1 cellular context compared by ENCODE assay signal in the genomic region with DNA sequence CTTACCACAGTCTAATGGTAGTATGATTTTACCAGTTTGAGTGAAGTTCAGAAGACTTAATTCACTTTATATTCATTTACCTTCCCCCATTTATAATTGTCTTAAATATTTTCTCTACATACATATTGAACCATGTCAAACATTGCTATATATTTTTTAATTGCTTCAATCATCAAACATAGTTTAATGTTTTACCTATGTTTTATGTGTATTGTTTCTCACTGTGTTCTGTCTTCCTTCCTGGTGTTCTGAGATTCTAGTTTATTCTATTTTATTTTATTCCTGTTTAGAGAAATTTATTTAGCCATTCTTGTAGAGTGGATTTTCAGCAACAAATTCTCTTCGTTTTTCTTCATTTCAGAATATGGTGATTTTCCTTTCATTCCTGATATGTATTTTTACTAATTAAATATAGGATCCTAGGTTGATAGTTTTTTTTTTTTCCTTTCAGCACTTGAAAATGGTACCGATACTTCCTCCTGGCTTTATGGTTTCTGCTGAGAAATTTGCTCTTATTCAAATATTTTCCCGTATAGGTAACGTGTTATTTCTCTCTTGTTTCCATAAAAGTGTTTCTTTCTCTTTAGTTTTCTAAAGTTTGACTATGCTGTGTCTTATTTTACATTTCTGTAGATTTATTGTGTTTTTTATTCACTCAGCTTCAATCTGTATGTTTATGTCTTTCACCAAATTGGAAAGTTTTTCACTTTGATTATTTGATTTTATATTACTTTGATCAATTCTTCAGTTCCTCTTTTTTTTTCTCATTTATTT.
TF ChIP-seq lines count a peak whose summit lies in the region.

No MANE protein-coding gene starts in this region.

TF ChIP-seq in A549, 52 proteins besides CTCF, POLR2A, EP300 and RAD21 (continued from another document):
- TF ChIP-seq, protein P1, sequence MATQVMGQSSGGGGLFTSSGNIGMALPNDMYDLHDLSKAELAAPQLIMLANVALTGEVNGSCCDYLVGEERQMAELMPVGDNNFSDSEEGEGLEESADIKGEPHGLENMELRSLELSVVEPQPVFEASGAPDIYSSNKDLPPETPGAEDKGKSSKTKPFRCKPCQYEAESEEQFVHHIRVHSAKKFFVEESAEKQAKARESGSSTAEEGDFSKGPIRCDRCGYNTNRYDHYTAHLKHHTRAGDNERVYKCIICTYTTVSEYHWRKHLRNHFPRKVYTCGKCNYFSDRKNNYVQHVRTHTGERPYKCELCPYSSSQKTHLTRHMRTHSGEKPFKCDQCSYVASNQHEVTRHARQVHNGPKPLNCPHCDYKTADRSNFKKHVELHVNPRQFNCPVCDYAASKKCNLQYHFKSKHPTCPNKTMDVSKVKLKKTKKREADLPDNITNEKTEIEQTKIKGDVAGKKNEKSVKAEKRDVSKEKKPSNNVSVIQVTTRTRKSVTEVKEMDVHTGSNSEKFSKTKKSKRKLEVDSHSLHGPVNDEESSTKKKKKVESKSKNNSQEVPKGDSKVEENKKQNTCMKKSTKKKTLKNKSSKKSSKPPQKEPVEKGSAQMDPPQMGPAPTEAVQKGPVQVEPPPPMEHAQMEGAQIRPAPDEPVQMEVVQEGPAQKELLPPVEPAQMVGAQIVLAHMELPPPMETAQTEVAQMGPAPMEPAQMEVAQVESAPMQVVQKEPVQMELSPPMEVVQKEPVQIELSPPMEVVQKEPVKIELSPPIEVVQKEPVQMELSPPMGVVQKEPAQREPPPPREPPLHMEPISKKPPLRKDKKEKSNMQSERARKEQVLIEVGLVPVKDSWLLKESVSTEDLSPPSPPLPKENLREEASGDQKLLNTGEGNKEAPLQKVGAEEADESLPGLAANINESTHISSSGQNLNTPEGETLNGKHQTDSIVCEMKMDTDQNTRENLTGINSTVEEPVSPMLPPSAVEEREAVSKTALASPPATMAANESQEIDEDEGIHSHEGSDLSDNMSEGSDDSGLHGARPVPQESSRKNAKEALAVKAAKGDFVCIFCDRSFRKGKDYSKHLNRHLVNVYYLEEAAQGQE (IDR thresholded peaks at IDR 0.05) = no peak
- no peak for TF ChIP-seq HOXB5 (CRISPR knock-in tag; IDR thresholded peaks at IDR 0.05)
- no peak for TF ChIP-seq RARB (CRISPR knock-in tag; IDR thresholded peaks at IDR 0.05)
- TF ChIP-seq ZSCAN20 (CRISPR knock-in tag; IDR thresholded peaks at IDR 0.05) = no peak
- no peak for TF ChIP-seq KDM1A (IDR thresholded peaks at IDR 0.05; ENCODE audit: low read depth)
- TF ChIP-seq ZC3H11A (IDR thresholded peaks at IDR 0.05) = no peak
- TF ChIP-seq, protein P2, sequence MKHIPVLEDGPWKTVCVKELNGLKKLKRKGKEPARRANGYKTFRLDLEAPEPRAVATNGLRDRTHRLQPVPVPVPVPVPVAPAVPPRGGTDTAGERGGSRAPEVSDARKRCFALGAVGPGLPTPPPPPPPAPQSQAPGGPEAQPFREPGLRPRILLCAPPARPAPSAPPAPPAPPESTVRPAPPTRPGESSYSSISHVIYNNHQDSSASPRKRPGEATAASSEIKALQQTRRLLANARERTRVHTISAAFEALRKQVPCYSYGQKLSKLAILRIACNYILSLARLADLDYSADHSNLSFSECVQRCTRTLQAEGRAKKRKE (CRISPR knock-in tag; IDR thresholded peaks at IDR 0.05; ENCODE audit: low read depth) = no peak
